27 cellular contexts compared by ENCODE assay signal in the genomic region with DNA sequence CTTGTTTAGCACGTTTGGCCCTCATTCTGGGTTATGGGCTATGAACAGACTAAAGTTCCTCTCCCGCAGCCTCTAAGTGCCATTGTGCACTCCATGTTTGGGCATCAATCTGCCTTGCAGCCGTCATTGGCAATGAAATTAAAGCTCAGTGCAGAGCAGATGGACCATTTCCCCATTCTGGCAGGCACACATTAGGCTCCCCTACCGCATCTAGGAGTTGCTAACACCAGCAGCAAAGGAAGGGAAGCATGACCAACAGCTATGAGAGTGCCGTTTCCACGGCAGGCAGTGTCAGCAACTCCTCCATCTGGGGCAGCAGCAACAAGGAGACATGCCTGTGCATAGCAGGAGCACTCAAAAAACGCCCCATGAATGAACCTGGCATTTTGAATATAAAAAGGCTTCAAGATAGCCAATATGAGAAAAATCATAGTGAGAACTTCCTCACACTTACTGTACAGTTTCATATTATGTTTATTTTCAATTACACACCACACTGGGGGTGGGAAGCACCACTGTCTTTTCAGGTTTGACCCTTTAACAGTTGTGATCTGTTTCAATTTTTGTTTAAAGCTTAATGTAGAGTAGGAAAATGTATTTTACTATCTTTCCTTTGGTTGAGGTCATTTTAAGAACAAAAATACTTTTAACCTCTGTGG.
A peak's percentile ranks its signal among the peaks of the same experiment; 100 is the strongest.
DNase-seq lines count a peak whose midpoint lies in the region; ATAC-seq lines count a peak whose summit lies in the region.
"Had no signal": no experiment of that assay in that cellular context is flagged by ENCODE, and none has a peak within 500 bp of the region (broad histone marks: within the 10 kb centered on the region; RNA-seq: fewer than 3 reads in every experiment).

No MANE protein-coding gene starts in this region.

- ATAC-seq in GM21360 (IDR thresholded peaks at IDR 0.05; ENCODE audit: unreplicated experiment) = peak; percentile 91
- ATAC-seq: activated CD8-positive, alpha-beta T cell treated with anti-CD3 and anti-CD28 coated beads for 36 hours; activated naive CD8-positive, alpha-beta T cell treated with anti-CD3 and anti-CD28 coated beads, Interleukin-2, amount 50 U/mL, for 24 hours; CD8-positive, alpha-beta T cell; left colon had no signal

- H3K9me3 ChIP-seq in HAP-1 = no peaks in the 10 kb centered on the region
- H3K9me3 ChIP-seq: prostate gland, stomach, transverse colon had no signal

- no peaks in the 10 kb centered on the region for H3K4me1 ChIP-seq in HAP-1
- H3K4me1 ChIP-seq: prostate gland, stomach had no signal

- no peaks in the 10 kb centered on the region for H3K36me3 ChIP-seq in HAP-1 (replicated peaks)
- H3K36me3 ChIP-seq: heart right ventricle, prostate gland, stomach, transverse colon had no signal

- in situ Hi-C loops in HAP-1 (cut with MboI; ENCODE audit: low sequenced_read_pairs) = no loop called here

- H3K4me3 ChIP-seq in HAP-1 = no peak overlapping the region
- H3K4me3 ChIP-seq: heart right ventricle, prostate gland, stomach, transverse colon had no signal

- DNase-seq in NOMO-1 treated with DMSO at 0.1 percent for 48 hours (lab: John Stamatoyannopoulos, UW; ENCODE audit: unreplicated experiment) = peak; percentile 3
- DNase-seq in NOMO-1 treated with dmso at 0.1 percent for 144 hours (lab: John Stamatoyannopoulos, UW; ENCODE audit: unreplicated experiment) = no peak
- peak; percentile 92 for DNase-seq in NCI-H69 (lab: John Stamatoyannopoulos, UW)
- peak; percentile 12 for DNase-seq in kidney glomerular epithelial cell (lab: John Stamatoyannopoulos, UW)
- no peak for DNase-seq in NCI-H187 (lab: John Stamatoyannopoulos, UW)
- no peak for DNase-seq in effector CD4-positive, alpha-beta T cell
- DNase-seq in HAP-1 (ENCODE audit: low spot score in 2 of 2) = no peak
- DNase-seq: activated CD8-positive, alpha-beta T cell treated with anti-CD3 and anti-CD28 coated beads for 36 hours; activated effector memory CD4-positive, alpha-beta T cell treated with anti-CD3 and anti-CD28 coated beads, Interleukin-2, amount 50 U/mL, for 16 hours; activated naive CD8-positive, alpha-beta T cell treated with anti-CD3 and anti-CD28 coated beads, Interleukin-2, amount 50 U/mL, for 24 hours; CD8-positive, alpha-beta T cell; DMS53; effector CD8-positive, alpha-beta T cell; GF-D8; heart right ventricle; HFFc6; left colon; mesendoderm; NCI-H1417; NCI-H748 treated with DMSO at 0.1 percent for 48 hours; OCI-M1; stimulated activated CD8-positive, alpha-beta memory T cell treated with anti-CD3 and anti-CD28 coated beads, Interleukin-4, amount 100 ng/mL, for 48 hours; stomach; SW 1271; transverse colon had no signal

- H3K27me3 ChIP-seq in HAP-1 (ENCODE audit: low read depth) = no peaks in the 10 kb centered on the region
- H3K27me3 ChIP-seq: heart right ventricle, stomach, transverse colon had no signal

Comparison
In these comparisons a context has a peak if more than half of its experiments do, and no peak if none do; other contexts are left out.
1. DNase-seq: peak in NOMO-1 treated with DMSO at 0.1 percent for 48 hours (single experiment), NCI-H69 (single experiment) and kidney glomerular epithelial cell (single experiment); none in NOMO-1 treated with dmso at 0.1 percent for 144 hours (single experiment), NCI-H187 (0 of 2), effector CD4-positive, alpha-beta T cell (single experiment) and HAP-1 (0 of 2).